10 cellular contexts compared by ENCODE assay signal in genomic region chr11:95750101-95750500, GRCh38.
"Had no signal": no experiment of that assay in that cellular context is flagged by ENCODE, and none has a peak within 500 bp of the region (broad histone marks: within the 10 kb centered on the region; RNA-seq: fewer than 3 reads in every experiment).

No MANE protein-coding gene starts in this region.

- H2AFZ ChIP-seq: GM23248 had no signal

- H3K4me2 ChIP-seq: GM23338 had no signal

- H3K36me3 ChIP-seq: HAP-1 had no signal

- FAIRE-seq: H1, H54 had no signal

- H3K27ac Mint-ChIP-seq: GM23338, H9, HFFc6 had no signal

- H3K27ac ChIP-seq: GM23248 had no signal

- H3K4me1 Mint-ChIP-seq: GM23338, H9 had no signal

- DNase-seq: GM23248, GOT3, H7, H9, HCEC 1CT, HFFc6 had no signal

- H3K9me3 ChIP-seq: HAP-1 had no signal

- H3K4me3 Mint-ChIP-seq: GM23338, H9, HFFc6 had no signal

- H3K9me3 Mint-ChIP-seq: GM23338, H9, HFFc6 had no signal

- H3K9ac ChIP-seq: GM23248 had no signal

- H3K4me3 ChIP-seq: GM23248, GM23338, HAP-1 had no signal
